20 cellular contexts compared by ENCODE assay signal in the genomic region with DNA sequence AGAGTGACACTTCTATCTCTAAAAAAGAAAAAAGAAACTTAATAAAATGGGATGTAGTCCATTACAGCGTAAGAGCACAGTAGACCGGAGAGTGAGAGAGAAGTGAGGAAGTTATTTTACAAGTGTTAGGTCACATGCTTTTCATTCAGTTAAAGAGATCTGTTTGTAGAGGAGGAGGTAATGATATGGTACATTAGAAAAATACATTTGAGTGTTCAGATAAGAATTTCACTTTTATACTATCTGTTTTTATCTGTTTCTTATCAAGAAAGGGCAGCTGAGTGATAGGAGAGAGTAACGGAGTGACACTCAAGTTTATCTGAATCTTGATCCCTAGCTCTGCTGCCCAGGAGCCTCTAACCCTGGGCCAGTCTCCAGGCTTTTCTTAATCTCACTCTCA. TPM values are rescaled to one million over a fixed set of nuclear protein-coding genes. Genes with fewer than 3 reads are reported as not detected.
DNase-seq lines count a peak whose midpoint lies in the region; TF ChIP-seq lines count a peak whose summit lies in the region.
"Had no signal": no experiment of that assay in that cellular context is flagged by ENCODE, and none has a peak within 500 bp of the region (broad histone marks: within the 10 kb centered on the region; RNA-seq: fewer than 3 reads in every experiment).

No MANE protein-coding gene starts in this region.

- no peaks in the 10 kb centered on the region for H3K9me3 Mint-ChIP-seq in CD14-positive monocyte
- no peaks in the 10 kb centered on the region for H3K9me3 Mint-ChIP-seq in dendritic cell treated with granulocyte-macrophage colony-stimulating factor and Interleukin-4, amounts not matched to agents 40 ng/mL and 50 ng/mL, for 4 days
- no peaks in the 10 kb centered on the region for H3K9me3 Mint-ChIP-seq in activated CD4-positive, alpha-beta T cell treated with anti-CD3 and anti-CD28 coated beads, Interleukin-2, amount 10 ng/mL, durations not matched to agents 7 days and 5 days
- H3K9me3 Mint-ChIP-seq: activated CD4-positive, alpha-beta memory T cell treated with anti-CD3 and anti-CD28 coated beads, Interleukin-2, amount 10 ng/mL, durations not matched to agents 7 days and 5 days; stimulated activated naive CD8-positive, alpha-beta T cell treated with anti-CD3 and anti-CD28 coated beads, Interleukin-15, amount 100 ng/mL, for 72 hours; T-cell had no signal

- peak overlapping the region; percentile 71 for H3K4me3 ChIP-seq in retinal pigment epithelial cell (ENCODE audit: low read length)
- H3K4me3 ChIP-seq: ovary, skin epidermis had no signal

- peak overlapping the region; percentile 10 to 49 for H3K4me3 Mint-ChIP-seq in CD14-positive monocyte
- peak overlapping the region; percentile 70 for H3K4me3 Mint-ChIP-seq in dendritic cell treated with granulocyte-macrophage colony-stimulating factor and Interleukin-4, amounts not matched to agents 40 ng/mL and 50 ng/mL, for 4 days
- no peak overlapping the region for H3K4me3 Mint-ChIP-seq in activated CD4-positive, alpha-beta T cell treated with anti-CD3 and anti-CD28 coated beads, Interleukin-2, amount 10 ng/mL, durations not matched to agents 7 days and 5 days
- H3K4me3 Mint-ChIP-seq: activated CD4-positive, alpha-beta memory T cell treated with anti-CD3 and anti-CD28 coated beads, Interleukin-2, amount 10 ng/mL, durations not matched to agents 7 days and 5 days; stimulated activated naive CD8-positive, alpha-beta T cell treated with anti-CD3 and anti-CD28 coated beads, Interleukin-15, amount 100 ng/mL, for 72 hours; T-cell had no signal

- CTCF ChIA-PET in activated CD4-positive, alpha-beta T cell treated with anti-CD3 and anti-CD28 coated beads, Interleukin-2, amount 10 ng/mL, durations not matched to agents 7 days and 5 days (lab: Charles Lee): no interaction called here

- peaks cover 0 to 3% (median 0%) of the 10 kb centered on the region in 3 donors for H3K27me3 Mint-ChIP-seq in CD14-positive monocyte (ENCODE audit: low read depth in 3 of 3)
- H3K27me3 Mint-ChIP-seq in dendritic cell treated with granulocyte-macrophage colony-stimulating factor and Interleukin-4, amounts not matched to agents 40 ng/mL and 50 ng/mL, for 4 days: no peaks in the 10 kb centered on the region
- H3K27me3 Mint-ChIP-seq in activated CD4-positive, alpha-beta T cell treated with anti-CD3 and anti-CD28 coated beads, Interleukin-2, amount 10 ng/mL, durations not matched to agents 7 days and 5 days: no peaks in the 10 kb centered on the region
- H3K27me3 Mint-ChIP-seq: activated CD4-positive, alpha-beta memory T cell treated with anti-CD3 and anti-CD28 coated beads, Interleukin-2, amount 10 ng/mL, durations not matched to agents 7 days and 5 days; stimulated activated naive CD8-positive, alpha-beta T cell treated with anti-CD3 and anti-CD28 coated beads, Interleukin-15, amount 100 ng/mL, for 72 hours; T-cell had no signal

- H3K36me3 Mint-ChIP-seq in CD14-positive monocyte: peaks cover 4 to 5% of the 10 kb centered on the region in 2 donors
- peaks cover 13% of the 10 kb centered on the region for H3K36me3 Mint-ChIP-seq in dendritic cell treated with granulocyte-macrophage colony-stimulating factor and Interleukin-4, amounts not matched to agents 40 ng/mL and 50 ng/mL, for 4 days (ENCODE audit: low read depth)
- peaks cover 2% of the 10 kb centered on the region for H3K36me3 Mint-ChIP-seq in activated CD4-positive, alpha-beta T cell treated with anti-CD3 and anti-CD28 coated beads, Interleukin-2, amount 10 ng/mL, durations not matched to agents 7 days and 5 days (ENCODE audit: low read depth)
- H3K36me3 Mint-ChIP-seq: T-cell had no signal

- H3K4me1 Mint-ChIP-seq in CD14-positive monocyte: peaks cover 81% of the 10 kb centered on the region
- H3K4me1 Mint-ChIP-seq in dendritic cell treated with granulocyte-macrophage colony-stimulating factor and Interleukin-4, amounts not matched to agents 40 ng/mL and 50 ng/mL, for 4 days (ENCODE audit: low read depth): peaks cover 63% of the 10 kb centered on the region
- peaks cover 48% of the 10 kb centered on the region for H3K4me1 Mint-ChIP-seq in activated CD4-positive, alpha-beta T cell treated with anti-CD3 and anti-CD28 coated beads, Interleukin-2, amount 10 ng/mL, durations not matched to agents 7 days and 5 days

- intact Hi-C loops in CD14-positive monocyte (cut with micrococcal nuclease): loop anchor here in 1 of 2 donors (10.0 kb wide), 1 partner anchor 47 kb away; no protein-coding TSS in a partner anchor
- intact Hi-C loops in dendritic cell treated with granulocyte-macrophage colony-stimulating factor and Interleukin-4, amounts not matched to agents 40 ng/mL and 50 ng/mL, for 4 days (cut with micrococcal nuclease): no loop called here

- POLR2A ChIA-PET in activated CD4-positive, alpha-beta T cell treated with anti-CD3 and anti-CD28 coated beads, Interleukin-2, amount 10 ng/mL, durations not matched to agents 7 days and 5 days (lab: Charles Lee): no interaction called here

- H3K27ac Mint-ChIP-seq in CD14-positive monocyte: peak overlapping the region; percentile 84 to 99 (median 99)
- H3K27ac Mint-ChIP-seq in dendritic cell treated with granulocyte-macrophage colony-stimulating factor and Interleukin-4, amounts not matched to agents 40 ng/mL and 50 ng/mL, for 4 days: peak overlapping the region; percentile 97
- H3K27ac Mint-ChIP-seq in activated CD4-positive, alpha-beta T cell treated with anti-CD3 and anti-CD28 coated beads, Interleukin-2, amount 10 ng/mL, durations not matched to agents 7 days and 5 days: no peak overlapping the region
- H3K27ac Mint-ChIP-seq: activated CD4-positive, alpha-beta memory T cell treated with anti-CD3 and anti-CD28 coated beads, Interleukin-2, amount 10 ng/mL, durations not matched to agents 7 days and 5 days; T-cell had no signal

- DNase-seq in CD14-positive monocyte (ENCODE audit: low spot score) (no peak), Kasumi-1 (lab: John Stamatoyannopoulos, UW) (peak; percentile 24 to 43), retinal pigment epithelial cell (ENCODE audit: low read depth) (no peak), ureter (ENCODE audit: low spot score) (no peak)
- no peak for DNase-seq in activated CD4-positive, alpha-beta T cell treated with anti-CD3 and anti-CD28 coated beads, Interleukin-2, amount 10 ng/mL, durations not matched to agents 7 days and 5 days
- DNase-seq in stimulated activated CD4-positive, alpha-beta T cell treated with anti-CD3 and anti-CD28 coated beads, Interleukin-4, amount 100 ng/mL, for 24 hours: no peak
- DNase-seq: activated CD4-positive, alpha-beta memory T cell treated with anti-CD3 and anti-CD28 coated beads, Interleukin-2, amount 10 ng/mL, durations not matched to agents 7 days and 5 days; activated naive CD4-positive, alpha-beta T cell treated with Interleukin-2 at 50 U/mL for 16 hours; central memory CD4-positive, alpha-beta T cell; DND-41; mammary epithelial cell; MM.1S; NCI-H2029; NCI-H446; ovary; stimulated activated CD4-positive, alpha-beta T cell treated with anti-CD3 and anti-CD28 coated beads, Interleukin-2, amount 100 ng/mL, for 48 hours; stimulated activated naive CD8-positive, alpha-beta T cell treated with anti-CD3 and anti-CD28 coated beads, Interleukin-15, amount 100 ng/mL, for 72 hours; T-cell had no signal

- TF ChIP-seq CTCF in CD14-positive monocyte (IDR thresholded peaks at IDR 0.05) (no peak), retinal pigment epithelial cell (conservative IDR thresholded peaks at IDR 0.05; ENCODE audit: low read depth, low read length) (no peak)

RNA-seq across cellular contexts. Expression of gene FNIP2, which starts 38.9 kb away (rescaled TPM):
- polyA plus RNA-seq in CD14-positive monocyte: 1 to 10 TPM; 3.5 to 5.7 TPM
- 10 to 100 TPM; 16.0 to 16.4 TPM for total RNA-seq in activated CD4-positive, alpha-beta T cell treated with anti-CD3 and anti-CD28 coated beads, Interleukin-2, amount 10 ng/mL, durations not matched to agents 7 days and 5 days
- total RNA-seq in ureter: 45.6 TPM

Comparison
In these comparisons a context has a peak if more than half of its experiments do, and no peak if none do; other contexts are left out.
1. DNase-seq: peak in Kasumi-1 (2 of 2); none in CD14-positive monocyte (single experiment), retinal pigment epithelial cell (single experiment), activated CD4-positive, alpha-beta T cell treated with anti-CD3 and anti-CD28 coated beads, Interleukin-2, amount 10 ng/mL, durations not matched to agents 7 days and 5 days (single experiment), stimulated activated CD4-positive, alpha-beta T cell treated with anti-CD3 and anti-CD28 coated beads, Interleukin-4, amount 100 ng/mL, for 24 hours (single experiment) and ureter (single experiment).